Comparison of ENCODE assay signal across 20 cellular contexts in the genomic region with DNA sequence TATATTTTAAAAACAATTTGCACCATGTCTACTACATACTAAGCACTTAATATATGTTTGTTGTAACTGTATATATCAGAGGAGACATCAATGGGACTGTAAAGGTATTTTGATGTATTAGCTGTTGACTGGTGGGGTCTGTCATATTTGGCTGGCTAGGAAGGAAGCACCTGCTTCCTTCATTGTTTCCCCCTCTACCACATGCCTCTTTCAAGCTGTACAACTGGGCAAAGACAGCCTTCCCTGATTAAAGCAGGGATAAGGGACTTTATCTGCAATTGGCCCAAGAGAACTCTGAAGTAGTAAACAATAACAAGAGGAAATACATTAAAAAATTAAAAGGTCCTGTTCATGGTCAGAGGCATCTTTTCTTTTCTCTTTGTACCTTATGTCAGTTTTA. TPM values are rescaled to one million over a fixed set of nuclear protein-coding genes. Genes with fewer than 3 reads are reported as not detected.
DNase-seq lines count a peak whose midpoint lies in the region; ATAC-seq, FAIRE-seq and TF ChIP-seq lines count a peak whose summit lies in the region.
"Had no signal": no experiment of that assay in that cellular context is flagged by ENCODE, and none has a peak within 500 bp of the region (broad histone marks: within the 10 kb centered on the region; RNA-seq: fewer than 3 reads in every experiment).

No MANE protein-coding gene starts in this region.

- H2BK120ac ChIP-seq in mesendoderm (ENCODE audit: low read depth, low read length), result no peak overlapping the region

- no peak overlapping the region for H2BK5ac ChIP-seq in mesendoderm (ENCODE audit: low read length)

- H3K27ac ChIP-seq in A673 (ENCODE audit: low read depth, low read length, poor library complexity, severe bottlenecking), result no peak overlapping the region
- H3K27ac ChIP-seq in BLaER1 treated with 17β-estradiol and CSF1 and Interleukin-3, amounts not matched to agents 10 nM and 100 nM, result peak overlapping the region in 8 of 11 experiments; percentile 86 to 95 (median 92); a peak in 16 of 22 replicates
- H3K27ac ChIP-seq in endothelial cell of umbilical vein (ENCODE audit: insufficient read depth, low read depth, low read length), result peak overlapping the region; percentile 31
- no peak overlapping the region for H3K27ac ChIP-seq in mesendoderm (ENCODE audit: low read depth, low read length)
- no peak overlapping the region for H3K27ac ChIP-seq in lower lobe of right lung
- H3K27ac ChIP-seq in tibial artery, result no peak overlapping the region

- no peak overlapping the region for H3K4me3 ChIP-seq in A673 (ENCODE audit: low read depth, low read length, poor library complexity, severe bottlenecking)
- H3K4me3 ChIP-seq in BLaER1 treated with 17β-estradiol and CSF1 and Interleukin-3, amounts not matched to agents 10 nM and 100 nM, result peak overlapping the region in 5 of 10 experiments; percentile 2 to 38 (median 24); a peak in 4 of 20 replicates
- no peak overlapping the region for H3K4me3 ChIP-seq in endothelial cell of umbilical vein (replicated peaks in 1 of 3; ENCODE audit: insufficient read depth in 1 of 3, low read depth in 1 of 3, low read length in 3 of 3)
- H3K4me3 ChIP-seq in mesendoderm (ENCODE audit: low read length), result no peak overlapping the region
- H3K4me3 ChIP-seq in lower lobe of right lung, result no peak overlapping the region
- no peak overlapping the region for H3K4me3 ChIP-seq in tibial artery
- H3K4me3 ChIP-seq: GM23338 had no signal

- ATAC-seq in lower lobe of right lung, result no peak
- ATAC-seq: CD8-positive, alpha-beta T cell; GM23338; HCT116; HepG2 had no signal

- H3K23ac ChIP-seq in mesendoderm (ENCODE audit: low read length), result no peak overlapping the region

- H3K4me1 ChIP-seq in A673 (ENCODE audit: insufficient read depth, low read length, poor library complexity, severe bottlenecking), result peaks cover 6% of the 10 kb centered on the region
- H3K4me1 ChIP-seq in BLaER1 treated with 17β-estradiol and CSF1 and Interleukin-3, amounts not matched to agents 10 nM and 100 nM, result peaks cover 60 to 78% (median 69%) of the 10 kb centered on the region in 10 experiments
- peaks cover 40% of the 10 kb centered on the region for H3K4me1 ChIP-seq in endothelial cell of umbilical vein (ENCODE audit: control insufficient read depth, extremely low read depth, insufficient read depth, low read length)
- no peaks in the 10 kb centered on the region for H3K4me1 ChIP-seq in mesendoderm (ENCODE audit: control insufficient read depth, low read depth, low read length)
- peaks cover 38% of the 10 kb centered on the region for H3K4me1 ChIP-seq in lower lobe of right lung
- no peaks in the 10 kb centered on the region for H3K4me1 ChIP-seq in tibial artery

- CTCF ChIA-PET in A673 (lab: Charles Lee), result no interaction called here
- CTCF ChIA-PET in endothelial cell of umbilical vein (lab: Charles Lee), result interaction anchor here (1.0 to 3.5 kb wide), 3 partner anchors 46 to 286 kb away, joined by 3 to 10 read pairs (median 5); no protein-coding TSS in a partner anchor

- TF ChIP-seq POLR2A in endothelial cell of umbilical vein (IDR thresholded peaks at IDR 0.05; ENCODE audit: low read depth, low read length), result no peak

- no peak overlapping the region for H3K18ac ChIP-seq in mesendoderm (ENCODE audit: low read length)

- H3K36me3 ChIP-seq in A673 (ENCODE audit: insufficient read depth, low read length, poor library complexity, severe bottlenecking) (no peaks in the 10 kb centered on the region), endothelial cell of umbilical vein (ENCODE audit: control insufficient read depth in 2 of 2, extremely low read depth in 1 of 2, insufficient read depth in 2 of 2, low read length in 2 of 2) (no peaks in the 10 kb centered on the region), mesendoderm (ENCODE audit: control insufficient read depth, insufficient read depth, low read length) (no peaks in the 10 kb centered on the region), lower lobe of right lung (no peaks in the 10 kb centered on the region), tibial artery (no peaks in the 10 kb centered on the region)
- H3K36me3 ChIP-seq in BLaER1 treated with 17β-estradiol and CSF1 and Interleukin-3, amounts not matched to agents 10 nM and 100 nM, result no peaks in the 10 kb centered on the region

- H3K79me2 ChIP-seq in endothelial cell of umbilical vein (ENCODE audit: control insufficient read depth, insufficient read depth, low read length) (no peaks in the 10 kb centered on the region), mesendoderm (ENCODE audit: control insufficient read depth, insufficient read depth, low read length) (no peaks in the 10 kb centered on the region)

- H2AFZ ChIP-seq in endothelial cell of umbilical vein (ENCODE audit: low read depth, low read length), result no peak overlapping the region
- H2AFZ ChIP-seq: GM23338 had no signal

- H4K5ac ChIP-seq in mesendoderm (ENCODE audit: low read length), result no peak overlapping the region

- intact Hi-C loops in A673 (cut with micrococcal nuclease; ENCODE audit: unreplicated experiment) (loop anchor here (5.0 kb wide), 1 partner anchor 204 kb away; no protein-coding TSS in a partner anchor), endothelial cell of umbilical vein (cut with micrococcal nuclease) (loop anchor here (1.0 to 10.0 kb wide), 6 partner anchors 24 to 1128 kb away; a partner anchor contains a TSS), lower lobe of right lung (cut with DNase I) (no loop called here), tibial artery (cut with DNase I; ENCODE audit: low total_unique reads) (no loop called here)

- POLR2A ChIA-PET in A673 (lab: Charles Lee; ENCODE audit: low non-redundant PET), result no interaction called here
- POLR2A ChIA-PET in endothelial cell of umbilical vein (lab: Charles Lee), result no interaction called here

- H3K27me3 ChIP-seq in A673 (replicated peaks; ENCODE audit: insufficient read depth, low read depth, low read length, poor library complexity) (no peaks in the 10 kb centered on the region), endothelial cell of umbilical vein (ENCODE audit: control insufficient read depth in 2 of 2, insufficient read depth in 2 of 2, low read length in 2 of 2) (peaks cover 0 to 11% of the 10 kb centered on the region in 2 experiments), mesendoderm (ENCODE audit: insufficient read depth, low read length, poor library complexity) (no peaks in the 10 kb centered on the region), lower lobe of right lung (ENCODE audit: low read depth) (no peaks in the 10 kb centered on the region), tibial artery (peaks cover 0 to 2% of the 10 kb centered on the region in 2 donors)
- no peaks in the 10 kb centered on the region for H3K27me3 ChIP-seq in BLaER1 treated with 17β-estradiol and CSF1 and Interleukin-3, amounts not matched to agents 10 nM and 100 nM

- no peaks in the 10 kb centered on the region for H3K79me1 ChIP-seq in mesendoderm (ENCODE audit: low read length)

- H3K9ac ChIP-seq in BLaER1 treated with 17β-estradiol and CSF1 and Interleukin-3, amounts not matched to agents 10 nM and 100 nM, result peak overlapping the region in 7 of 11 experiments; percentile 34 to 87 (median 78); a peak in 13 of 22 replicates
- H3K9ac ChIP-seq in endothelial cell of umbilical vein (replicated peaks; ENCODE audit: extremely low read depth, insufficient read depth, low read length), result no peak overlapping the region
- H3K9ac ChIP-seq in mesendoderm (ENCODE audit: low read length), result no peak overlapping the region

- TF ChIP-seq CTCF in A673 (conservative IDR thresholded peaks at IDR 0.05; ENCODE audit: low read depth, low read length) (no peak), endothelial cell of umbilical vein (IDR thresholded peaks at IDR 0.05; ENCODE audit: extremely low read depth in 1 of 2, insufficient read depth in 1 of 2, low read depth in 1 of 2, low read length in 2 of 2) (no peak), lower lobe of right lung (IDR thresholded peaks at IDR 0.05) (no peak), tibial artery (IDR thresholded peaks at IDR 0.05) (no peak)

- BruUV-seq in A673 (replicated peaks; lab: Mats Ljungman, UMichigan) (TSS peak; percentile 13), endothelial cell of umbilical vein (replicated peaks; lab: Mats Ljungman, UMichigan) (no TSS peak)

- no peaks in the 10 kb centered on the region for H3K9me3 ChIP-seq in A673 (ENCODE audit: low read depth, low read length, poor library complexity, severe bottlenecking)
- H3K9me3 ChIP-seq in BLaER1 treated with 17β-estradiol and CSF1 and Interleukin-3, amounts not matched to agents 10 nM and 100 nM (replicated peaks in 1 of 11), result no peaks in the 10 kb centered on the region
- no peaks in the 10 kb centered on the region for H3K9me3 ChIP-seq in endothelial cell of umbilical vein (replicated peaks; ENCODE audit: control insufficient read depth, insufficient read depth, low read length)
- no peaks in the 10 kb centered on the region for H3K9me3 ChIP-seq in lower lobe of right lung
- no peaks in the 10 kb centered on the region for H3K9me3 ChIP-seq in tibial artery

- no peak overlapping the region for H3K56ac ChIP-seq in mesendoderm (ENCODE audit: low read length)

- peak; percentile 83 for FAIRE-seq in endothelial cell of umbilical vein (lab: Jason Lieb, UNC)
- FAIRE-seq: D721Med, GM12891, HepG2 had no signal

- DNase-seq in A673 (ENCODE audit: low spot score) (no peak), KG1 (lab: John Stamatoyannopoulos, UW) (peak; percentile 34), endothelial cell of umbilical vein (ENCODE audit: low read depth, low spot score) (peak; percentile 85), HUDEP-2 (lab: John Stamatoyannopoulos, UW; ENCODE audit: unreplicated experiment in 76 of 76) (no peak), mesendoderm (no peak), lower lobe of right lung (no peak), tibial artery (no peak)
- DNase-seq: ACHN; CD8-positive, alpha-beta T cell; GF-D8; NCI-H1417; NCI-H187 treated with DMSO at 0.1 percent for 48 hours; RPMI8226; SIG-M5 had no signal

- H4K20me1 ChIP-seq in BLaER1 treated with 17β-estradiol and CSF1 and Interleukin-3, amounts not matched to agents 10 nM and 100 nM, result no peaks in the 10 kb centered on the region
- H4K20me1 ChIP-seq in endothelial cell of umbilical vein (replicated peaks; ENCODE audit: control insufficient read depth, extremely low read depth, insufficient read depth, low read length), result no peaks in the 10 kb centered on the region

- H3K4ac ChIP-seq in mesendoderm (ENCODE audit: low read depth, low read length), result no peak overlapping the region

- no peak overlapping the region for H4K8ac ChIP-seq in mesendoderm (ENCODE audit: low read depth, low read length)

- dilution Hi-C loops in endothelial cell of umbilical vein (cut with MboI; ENCODE audit: extremely low pct_ligation_motif_present, low sequenced_read_pairs), result loop anchor here (25.0 kb wide), 1 partner anchor 231 kb away; no protein-coding TSS in a partner anchor

- H2BK15ac ChIP-seq in mesendoderm (replicated peaks; ENCODE audit: low read depth), result no peak overlapping the region

- no peaks in the 10 kb centered on the region for H3K9me1 ChIP-seq in endothelial cell of umbilical vein (replicated peaks; ENCODE audit: control insufficient read depth, extremely low read depth, insufficient read depth, low read length)

- H2AK5ac ChIP-seq in mesendoderm (ENCODE audit: low read length), result no peak overlapping the region

- H3K4me2 ChIP-seq in BLaER1 treated with 17β-estradiol and CSF1 and Interleukin-3, amounts not matched to agents 10 nM and 100 nM, result peak overlapping the region; percentile 77 to 91 (median 84); a peak in 21 of 22 replicates
- H3K4me2 ChIP-seq in endothelial cell of umbilical vein (ENCODE audit: insufficient read depth, low read length), result peak overlapping the region; percentile 44
- H3K4me2 ChIP-seq in mesendoderm (ENCODE audit: low read length), result no peak overlapping the region
- H3K4me2 ChIP-seq: GM23338 had no signal

RNA-seq across cellular contexts. Expression of a gene that starts 5.5 kb away (rescaled TPM):
- total RNA-seq in A673 (2021) (1.6 and 2.7 TPM in 2 replicates), endothelial cell of umbilical vein (not detected in 2 replicates), lower lobe of right lung (4.0 TPM)
- not detected in 2 replicates for polyA plus RNA-seq in endothelial cell of umbilical vein
- polyA plus RNA-seq in endothelial cell of umbilical vein (2011; cell fraction: cytosol; rRNA removed), result not detected in 2 replicates
- not detected in 2 replicates for polyA plus RNA-seq in endothelial cell of umbilical vein (2011; cell fraction: nucleus; rRNA removed)
- polyA plus RNA-seq in endothelial cell of umbilical vein (2012), result not detected in 2 replicates
- polyA minus RNA-seq in endothelial cell of umbilical vein, result 0.12 TPM in 1 of 2 replicates, not detected in the other
- not detected for polyA minus RNA-seq in endothelial cell of umbilical vein (2011; cell fraction: cytosol; rRNA and poly(A)+ RNA removed)
- polyA minus RNA-seq in endothelial cell of umbilical vein (2011; cell fraction: nucleus; rRNA and poly(A)+ RNA removed), result not detected in 2 replicates
- polyA plus RNA-seq in mesendoderm (2013, experiment 1 of 2), result not detected
- polyA plus RNA-seq in mesendoderm (2013, experiment 2 of 2), result not detected
- total RNA-seq: GM23338, HepG2 had no signal
- polyA plus RNA-seq: GM23338, HepG2 had no signal

RNA-seq across cellular contexts. Expression of a gene that starts 17.6 kb away (rescaled TPM):
- not detected in 2 replicates for total RNA-seq in A673 (2021)
- not detected in 2 replicates for total RNA-seq in endothelial cell of umbilical vein
- polyA plus RNA-seq in endothelial cell of umbilical vein, result not detected in 2 replicates
- polyA plus RNA-seq in endothelial cell of umbilical vein (2011; cell fraction: cytosol; rRNA removed), result not detected in 2 replicates
- not detected in 2 replicates for polyA plus RNA-seq in endothelial cell of umbilical vein (2011; cell fraction: nucleus; rRNA removed)
- polyA plus RNA-seq in endothelial cell of umbilical vein (2012), result not detected in 2 replicates
- polyA minus RNA-seq in endothelial cell of umbilical vein, result 0.15 TPM in 1 of 2 replicates, not detected in the other
- polyA minus RNA-seq in endothelial cell of umbilical vein (2011; cell fraction: cytosol; rRNA and poly(A)+ RNA removed), result not detected
- polyA minus RNA-seq in endothelial cell of umbilical vein (2011; cell fraction: nucleus; rRNA and poly(A)+ RNA removed), result not detected in 2 replicates
- not detected for polyA plus RNA-seq in mesendoderm (2013, experiment 1 of 2)
- not detected for polyA plus RNA-seq in mesendoderm (2013, experiment 2 of 2)
- total RNA-seq in lower lobe of right lung, result 0.59 TPM
- total RNA-seq: CD8-positive, alpha-beta T cell; HepG2 had no signal
- polyA plus RNA-seq: GM23338, HepG2 had no signal

RNA-seq across cellular contexts. Expression of a gene that starts 35.4 kb away (rescaled TPM):
- 2.5 and 3.2 TPM in 2 replicates for total RNA-seq in A673 (2021)
- total RNA-seq in endothelial cell of umbilical vein, result 2.8 and 3.4 TPM in 2 replicates
- 4.5 and 5.7 TPM in 2 replicates for polyA plus RNA-seq in endothelial cell of umbilical vein
- 2.9 and 3.2 TPM in 2 replicates for polyA plus RNA-seq in endothelial cell of umbilical vein (2011; cell fraction: cytosol; rRNA removed)
- polyA plus RNA-seq in endothelial cell of umbilical vein (2011; cell fraction: nucleus; rRNA removed), result 1.8 and 2.0 TPM in 2 replicates
- polyA plus RNA-seq in endothelial cell of umbilical vein (2012), result 4.4 and 4.6 TPM in 2 replicates
- polyA minus RNA-seq in endothelial cell of umbilical vein, result 6.3 and 7.3 TPM in 2 replicates
- polyA minus RNA-seq in endothelial cell of umbilical vein (2011; cell fraction: cytosol; rRNA and poly(A)+ RNA removed), result 4.9 TPM
- polyA minus RNA-seq in endothelial cell of umbilical vein (2011; cell fraction: nucleus; rRNA and poly(A)+ RNA removed), result 1.8 and 2.7 TPM in 2 replicates
- 3.1 TPM for polyA plus RNA-seq in mesendoderm (2013, experiment 1 of 2)
- polyA plus RNA-seq in mesendoderm (2013, experiment 2 of 2), result 2.9 TPM
- total RNA-seq in lower lobe of right lung, result 7.0 TPM

RNA-seq across cellular contexts. Expression of a gene that starts 44.1 kb away (rescaled TPM):
- total RNA-seq in A673 (2021), result 117 and 124 TPM in 2 replicates
- total RNA-seq in endothelial cell of umbilical vein, result 198 and 200 TPM in 2 replicates
- 105 and 106 TPM in 2 replicates for polyA plus RNA-seq in endothelial cell of umbilical vein
- 125 and 134 TPM in 2 replicates for polyA plus RNA-seq in endothelial cell of umbilical vein (2011; cell fraction: cytosol; rRNA removed)
- 119 and 141 TPM in 2 replicates for polyA plus RNA-seq in endothelial cell of umbilical vein (2011; cell fraction: nucleus; rRNA removed)
- 215 and 237 TPM in 2 replicates for polyA plus RNA-seq in endothelial cell of umbilical vein (2012)
- polyA minus RNA-seq in endothelial cell of umbilical vein, result 249 and 258 TPM in 2 replicates
- polyA minus RNA-seq in endothelial cell of umbilical vein (2011; cell fraction: cytosol; rRNA and poly(A)+ RNA removed), result 97.6 TPM
- polyA minus RNA-seq in endothelial cell of umbilical vein (2011; cell fraction: nucleus; rRNA and poly(A)+ RNA removed), result 99.9 and 135 TPM in 2 replicates
- 92.8 TPM for polyA plus RNA-seq in mesendoderm (2013, experiment 1 of 2)
- 92.2 TPM for polyA plus RNA-seq in mesendoderm (2013, experiment 2 of 2)
- 145 TPM for total RNA-seq in lower lobe of right lung

Comparison
In these comparisons a context has a peak if more than half of its experiments do, and no peak if none do; other contexts are left out.
1. DNase-seq: peak in KG1 (single experiment) and endothelial cell of umbilical vein (single experiment); none in A673 (single experiment), HUDEP-2 (0 of 76), mesendoderm (single experiment), lower lobe of right lung (single experiment) and tibial artery (0 of 2).
2. H3K27ac ChIP-seq: peak in BLaER1 treated with 17β-estradiol and CSF1 and Interleukin-3, amounts not matched to agents 10 nM and 100 nM (8 of 11) and endothelial cell of umbilical vein (single experiment); none in A673 (single experiment), mesendoderm (single experiment), lower lobe of right lung (single experiment) and tibial artery (0 of 2).
3. H3K9ac ChIP-seq: peak in BLaER1 treated with 17β-estradiol and CSF1 and Interleukin-3, amounts not matched to agents 10 nM and 100 nM (7 of 11); none in endothelial cell of umbilical vein (single experiment) and mesendoderm (single experiment).
4. intact Hi-C loops: an anchor here in A673 (5.0 kb wide) and endothelial cell of umbilical vein (1.0 to 10.0 kb wide); none called in lower lobe of right lung and tibial artery.